Comparison of ENCODE assay signal across 1 cellular context in the genomic region with DNA sequence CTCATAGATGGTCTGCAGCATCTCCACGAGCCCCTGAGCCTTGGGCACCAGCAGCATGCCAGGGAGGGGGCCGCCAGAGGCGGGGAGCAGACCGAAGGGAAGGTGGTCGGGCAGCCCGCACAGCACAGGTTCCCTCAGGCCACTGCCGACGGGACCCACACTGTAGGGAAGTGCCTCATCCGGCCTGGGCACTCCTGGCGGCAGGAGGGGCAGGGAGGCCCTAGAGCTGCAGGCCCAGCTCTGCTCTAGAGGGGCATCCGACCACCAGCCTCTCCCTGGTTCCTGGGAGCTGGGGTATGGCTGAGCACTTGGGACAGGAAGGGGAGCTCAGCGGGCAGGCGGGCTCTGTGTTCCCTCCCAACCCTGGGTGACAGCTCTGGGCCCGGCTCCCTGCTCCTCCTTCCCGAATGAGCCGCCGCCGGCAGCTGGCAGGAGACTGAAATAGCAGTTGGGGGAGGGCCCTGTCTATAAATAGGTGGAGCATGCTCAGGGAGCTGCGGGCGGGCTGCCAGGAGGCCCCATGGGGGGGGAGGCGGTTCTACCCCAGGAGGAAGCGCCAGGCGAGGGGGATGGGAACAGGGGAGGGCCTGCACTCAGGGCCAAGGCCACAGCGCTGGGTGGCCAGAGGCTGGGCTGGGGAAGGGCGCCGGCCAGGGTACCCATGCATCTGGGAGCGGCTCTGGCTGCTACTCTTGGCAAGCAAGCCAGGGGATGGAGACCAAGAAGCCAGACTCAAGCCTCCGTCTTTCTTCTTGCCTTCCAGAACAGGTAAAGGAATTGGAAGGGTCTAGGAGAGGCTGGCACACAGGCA.
A peak's percentile ranks its signal among the peaks of the same experiment; 100 is the strongest.
TF ChIP-seq lines count a peak whose summit lies in the region.

No MANE protein-coding gene starts in this region.

TF ChIP-seq in GM12878, 131 proteins besides CTCF, POLR2A, EP300 and RAD21:
- TF ChIP-seq RUNX3 (IDR thresholded peaks at IDR 0.05; ENCODE audit: low read length) (0 out of 2 replicates have a peak, but pooled peaks have one; percentile 23), CHD4 (IDR thresholded peaks at IDR 0.05) (no peak), GATAD2B (conservative IDR thresholded peaks at IDR 0.05; ENCODE audit: low read depth) (peak; percentile 74), TCF3 (IDR thresholded peaks at IDR 0.05; ENCODE audit: borderline replicate concordance, insufficient read depth, low read depth, low read length) (0 out of 2 replicates have a peak, but pooled peaks have one; percentile 65), ASH2L (IDR thresholded peaks at IDR 0.05; ENCODE audit: borderline replicate concordance, low read depth) (no peak), IKZF1 (conservative IDR thresholded peaks at IDR 0.05) (peak; percentile 94), TAF1 (IDR thresholded peaks at IDR 0.05; ENCODE audit: borderline replicate concordance, low read depth, low read length) (no peak), MEF2A (IDR thresholded peaks at IDR 0.05; ENCODE audit: insufficient read depth, low read depth, low read length) (peak; percentile 96), MEF2B (IDR thresholded peaks at IDR 0.05; ENCODE audit: partially characterized antibody, poor library complexity, severe bottlenecking) (peak; percentile 93), CHD1 (IDR thresholded peaks at IDR 0.05; ENCODE audit: low read depth, low read length) (no peak), BCL11A (IDR thresholded peaks at IDR 0.05; ENCODE audit: low read depth, low read length) (no peak), SMAD1 (IDR thresholded peaks at IDR 0.05; ENCODE audit: low read depth, partially characterized antibody) (peak; percentile 72), EED (IDR thresholded peaks at IDR 0.05; ENCODE audit: low read depth) (peak; percentile 73; the same call in 1 of the 2 replicates), MXI1 (IDR thresholded peaks at IDR 0.05; ENCODE audit: low read depth, low read length) (0 out of 2 replicates have a peak, but pooled peaks have one; percentile 25), LARP7 (IDR thresholded peaks at IDR 0.05) (peak; percentile 62), BHLHE40 (IDR thresholded peaks at IDR 0.05; ENCODE audit: borderline replicate concordance in 1 of 2, low read depth in 2 of 2, low read length in 1 of 2) (peak; percentile 73 to 79; a peak in 2 of 4 replicates), NRF1 (conservative IDR thresholded peaks at IDR 0.05; ENCODE audit: low read depth, low read length) (peak; percentile 40; the same call in 1 of the 2 replicates), TCF12 (IDR thresholded peaks at IDR 0.05; ENCODE audit: low read depth, low read length) (peak; percentile 86), JUND (IDR thresholded peaks at IDR 0.05; ENCODE audit: low read depth, low read length) (peak; percentile 34; the same call in 1 of the 2 replicates), HDGF (IDR thresholded peaks at IDR 0.05) (peak; percentile 21; the same call in 1 of the 2 replicates), IKZF2 (IDR thresholded peaks at IDR 0.05) (peak; percentile 80 to 81; a peak in 3 of 4 replicates), SRF (IDR thresholded peaks at IDR 0.05; ENCODE audit: low read depth in 2 of 2, low read length in 2 of 2) (no peak), TARDBP (IDR thresholded peaks at IDR 0.05; ENCODE audit: borderline replicate concordance) (peak; percentile 53; the same call in 1 of the 2 replicates), CHD2 (IDR thresholded peaks at IDR 0.05; ENCODE audit: borderline replicate concordance, low read depth, low read length) (peak; percentile 90), BMI1 (IDR thresholded peaks at IDR 0.05; ENCODE audit: borderline replicate concordance) (no peak), SPI1 (IDR thresholded peaks at IDR 0.05; ENCODE audit: borderline replicate concordance, insufficient read depth, low read depth, low read length) (peak; percentile 33; the same call in 1 of the 2 replicates), TBL1XR1 (IDR thresholded peaks at IDR 0.05; ENCODE audit: low read depth, low read length) (peak; percentile 84; the same call in 1 of the 2 replicates), SMARCA5 (IDR thresholded peaks at IDR 0.05) (no peak), NR2C2 (IDR thresholded peaks at IDR 0.05; ENCODE audit: borderline replicate concordance, control insufficient read depth, insufficient read length, low read depth) (no peak), MTA2 (IDR thresholded peaks at IDR 0.05; ENCODE audit: low read depth) (0 out of 2 replicates have a peak, but pooled peaks have one; percentile 9), CREB1 (IDR thresholded peaks at IDR 0.05; ENCODE audit: low read depth) (peak; percentile 17; the same call in 1 of the 2 replicates), ZNF24 (IDR thresholded peaks at IDR 0.05) (0 out of 2 replicates have a peak, but pooled peaks have one; percentile 10), MYB (IDR thresholded peaks at IDR 0.05; ENCODE audit: borderline replicate concordance, low read depth, low read length) (peak; percentile 64), NBN (IDR thresholded peaks at IDR 0.05) (0 out of 2 replicates have a peak, but pooled peaks have one; percentile 43), POLR2AphosphoS2 (IDR thresholded peaks at IDR 0.05; ENCODE audit: low read depth, low read length) (peak; percentile 28; the same call in 1 of the 2 replicates)
- TF ChIP-seq, protein P1, sequence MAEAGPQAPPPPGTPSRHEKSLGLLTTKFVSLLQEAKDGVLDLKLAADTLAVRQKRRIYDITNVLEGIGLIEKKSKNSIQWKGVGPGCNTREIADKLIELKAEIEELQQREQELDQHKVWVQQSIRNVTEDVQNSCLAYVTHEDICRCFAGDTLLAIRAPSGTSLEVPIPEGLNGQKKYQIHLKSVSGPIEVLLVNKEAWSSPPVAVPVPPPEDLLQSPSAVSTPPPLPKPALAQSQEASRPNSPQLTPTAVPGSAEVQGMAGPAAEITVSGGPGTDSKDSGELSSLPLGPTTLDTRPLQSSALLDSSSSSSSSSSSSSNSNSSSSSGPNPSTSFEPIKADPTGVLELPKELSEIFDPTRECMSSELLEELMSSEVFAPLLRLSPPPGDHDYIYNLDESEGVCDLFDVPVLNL (IDR thresholded peaks at IDR 0.05; ENCODE audit: low read depth, low read length): no peak
- TF ChIP-seq, protein P2, sequence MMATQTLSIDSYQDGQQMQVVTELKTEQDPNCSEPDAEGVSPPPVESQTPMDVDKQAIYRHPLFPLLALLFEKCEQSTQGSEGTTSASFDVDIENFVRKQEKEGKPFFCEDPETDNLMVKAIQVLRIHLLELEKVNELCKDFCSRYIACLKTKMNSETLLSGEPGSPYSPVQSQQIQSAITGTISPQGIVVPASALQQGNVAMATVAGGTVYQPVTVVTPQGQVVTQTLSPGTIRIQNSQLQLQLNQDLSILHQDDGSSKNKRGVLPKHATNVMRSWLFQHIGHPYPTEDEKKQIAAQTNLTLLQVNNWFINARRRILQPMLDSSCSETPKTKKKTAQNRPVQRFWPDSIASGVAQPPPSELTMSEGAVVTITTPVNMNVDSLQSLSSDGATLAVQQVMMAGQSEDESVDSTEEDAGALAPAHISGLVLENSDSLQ (IDR thresholded peaks at IDR 0.05): 0 out of 2 replicates have a peak, but pooled peaks have one; percentile 9
- TF ChIP-seq, protein P3, sequence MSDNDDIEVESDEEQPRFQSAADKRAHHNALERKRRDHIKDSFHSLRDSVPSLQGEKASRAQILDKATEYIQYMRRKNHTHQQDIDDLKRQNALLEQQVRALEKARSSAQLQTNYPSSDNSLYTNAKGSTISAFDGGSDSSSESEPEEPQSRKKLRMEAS (IDR thresholded peaks at IDR 0.05; ENCODE audit: low read depth, low read length): peak; percentile 26; the same call in 1 of the 2 replicates
- TF ChIP-seq, protein P4, sequence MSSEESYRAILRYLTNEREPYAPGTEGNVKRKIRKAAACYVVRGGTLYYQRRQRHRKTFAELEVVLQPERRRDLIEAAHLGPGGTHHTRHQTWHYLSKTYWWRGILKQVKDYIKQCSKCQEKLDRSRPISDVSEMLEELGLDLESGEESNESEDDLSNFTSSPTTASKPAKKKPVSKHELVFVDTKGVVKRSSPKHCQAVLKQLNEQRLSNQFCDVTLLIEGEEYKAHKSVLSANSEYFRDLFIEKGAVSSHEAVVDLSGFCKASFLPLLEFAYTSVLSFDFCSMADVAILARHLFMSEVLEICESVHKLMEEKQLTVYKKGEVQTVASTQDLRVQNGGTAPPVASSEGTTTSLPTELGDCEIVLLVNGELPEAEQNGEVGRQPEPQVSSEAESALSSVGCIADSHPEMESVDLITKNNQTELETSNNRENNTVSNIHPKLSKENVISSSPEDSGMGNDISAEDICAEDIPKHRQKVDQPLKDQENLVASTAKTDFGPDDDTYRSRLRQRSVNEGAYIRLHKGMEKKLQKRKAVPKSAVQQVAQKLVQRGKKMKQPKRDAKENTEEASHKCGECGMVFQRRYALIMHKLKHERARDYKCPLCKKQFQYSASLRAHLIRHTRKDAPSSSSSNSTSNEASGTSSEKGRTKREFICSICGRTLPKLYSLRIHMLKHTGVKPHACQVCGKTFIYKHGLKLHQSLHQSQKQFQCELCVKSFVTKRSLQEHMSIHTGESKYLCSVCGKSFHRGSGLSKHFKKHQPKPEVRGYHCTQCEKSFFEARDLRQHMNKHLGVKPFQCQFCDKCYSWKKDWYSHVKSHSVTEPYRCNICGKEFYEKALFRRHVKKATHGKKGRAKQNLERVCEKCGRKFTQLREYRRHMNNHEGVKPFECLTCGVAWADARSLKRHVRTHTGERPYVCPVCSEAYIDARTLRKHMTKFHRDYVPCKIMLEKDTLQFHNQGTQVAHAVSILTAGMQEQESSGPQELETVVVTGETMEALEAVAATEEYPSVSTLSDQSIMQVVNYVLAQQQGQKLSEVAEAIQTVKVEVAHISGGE (CRISPR knock-in tag; IDR thresholded peaks at IDR 0.05): no peak
- TF ChIP-seq, protein P5, sequence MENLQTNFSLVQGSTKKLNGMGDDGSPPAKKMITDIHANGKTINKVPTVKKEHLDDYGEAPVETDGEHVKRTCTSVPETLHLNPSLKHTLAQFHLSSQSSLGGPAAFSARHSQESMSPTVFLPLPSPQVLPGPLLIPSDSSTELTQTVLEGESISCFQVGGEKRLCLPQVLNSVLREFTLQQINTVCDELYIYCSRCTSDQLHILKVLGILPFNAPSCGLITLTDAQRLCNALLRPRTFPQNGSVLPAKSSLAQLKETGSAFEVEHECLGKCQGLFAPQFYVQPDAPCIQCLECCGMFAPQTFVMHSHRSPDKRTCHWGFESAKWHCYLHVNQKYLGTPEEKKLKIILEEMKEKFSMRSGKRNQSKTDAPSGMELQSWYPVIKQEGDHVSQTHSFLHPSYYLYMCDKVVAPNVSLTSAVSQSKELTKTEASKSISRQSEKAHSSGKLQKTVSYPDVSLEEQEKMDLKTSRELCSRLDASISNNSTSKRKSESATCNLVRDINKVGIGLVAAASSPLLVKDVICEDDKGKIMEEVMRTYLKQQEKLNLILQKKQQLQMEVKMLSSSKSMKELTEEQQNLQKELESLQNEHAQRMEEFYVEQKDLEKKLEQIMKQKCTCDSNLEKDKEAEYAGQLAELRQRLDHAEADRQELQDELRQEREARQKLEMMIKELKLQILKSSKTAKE (IDR thresholded peaks at IDR 0.05; ENCODE audit: low read depth, poor library complexity, severe bottlenecking): no peak
- TF ChIP-seq, protein P6, sequence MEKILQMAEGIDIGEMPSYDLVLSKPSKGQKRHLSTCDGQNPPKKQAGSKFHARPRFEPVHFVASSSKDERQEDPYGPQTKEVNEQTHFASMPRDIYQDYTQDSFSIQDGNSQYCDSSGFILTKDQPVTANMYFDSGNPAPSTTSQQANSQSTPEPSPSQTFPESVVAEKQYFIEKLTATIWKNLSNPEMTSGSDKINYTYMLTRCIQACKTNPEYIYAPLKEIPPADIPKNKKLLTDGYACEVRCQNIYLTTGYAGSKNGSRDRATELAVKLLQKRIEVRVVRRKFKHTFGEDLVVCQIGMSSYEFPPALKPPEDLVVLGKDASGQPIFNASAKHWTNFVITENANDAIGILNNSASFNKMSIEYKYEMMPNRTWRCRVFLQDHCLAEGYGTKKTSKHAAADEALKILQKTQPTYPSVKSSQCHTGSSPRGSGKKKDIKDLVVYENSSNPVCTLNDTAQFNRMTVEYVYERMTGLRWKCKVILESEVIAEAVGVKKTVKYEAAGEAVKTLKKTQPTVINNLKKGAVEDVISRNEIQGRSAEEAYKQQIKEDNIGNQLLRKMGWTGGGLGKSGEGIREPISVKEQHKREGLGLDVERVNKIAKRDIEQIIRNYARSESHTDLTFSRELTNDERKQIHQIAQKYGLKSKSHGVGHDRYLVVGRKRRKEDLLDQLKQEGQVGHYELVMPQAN (conservative IDR thresholded peaks at IDR 0.05): peak; percentile 61; the same call in 1 of the 2 replicates
- TF ChIP-seq, protein P7, sequence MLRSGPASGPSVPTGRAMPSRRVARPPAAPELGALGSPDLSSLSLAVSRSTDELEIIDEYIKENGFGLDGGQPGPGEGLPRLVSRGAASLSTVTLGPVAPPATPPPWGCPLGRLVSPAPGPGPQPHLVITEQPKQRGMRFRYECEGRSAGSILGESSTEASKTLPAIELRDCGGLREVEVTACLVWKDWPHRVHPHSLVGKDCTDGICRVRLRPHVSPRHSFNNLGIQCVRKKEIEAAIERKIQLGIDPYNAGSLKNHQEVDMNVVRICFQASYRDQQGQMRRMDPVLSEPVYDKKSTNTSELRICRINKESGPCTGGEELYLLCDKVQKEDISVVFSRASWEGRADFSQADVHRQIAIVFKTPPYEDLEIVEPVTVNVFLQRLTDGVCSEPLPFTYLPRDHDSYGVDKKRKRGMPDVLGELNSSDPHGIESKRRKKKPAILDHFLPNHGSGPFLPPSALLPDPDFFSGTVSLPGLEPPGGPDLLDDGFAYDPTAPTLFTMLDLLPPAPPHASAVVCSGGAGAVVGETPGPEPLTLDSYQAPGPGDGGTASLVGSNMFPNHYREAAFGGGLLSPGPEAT (IDR thresholded peaks at IDR 0.05; ENCODE audit: low read depth): peak; percentile 51; the same call in 1 of the 2 replicates
TF ChIP-seq in GM12878: peak in this region for 30.
